ENCODE assay signal across 8 cellular contexts in the genomic region with DNA sequence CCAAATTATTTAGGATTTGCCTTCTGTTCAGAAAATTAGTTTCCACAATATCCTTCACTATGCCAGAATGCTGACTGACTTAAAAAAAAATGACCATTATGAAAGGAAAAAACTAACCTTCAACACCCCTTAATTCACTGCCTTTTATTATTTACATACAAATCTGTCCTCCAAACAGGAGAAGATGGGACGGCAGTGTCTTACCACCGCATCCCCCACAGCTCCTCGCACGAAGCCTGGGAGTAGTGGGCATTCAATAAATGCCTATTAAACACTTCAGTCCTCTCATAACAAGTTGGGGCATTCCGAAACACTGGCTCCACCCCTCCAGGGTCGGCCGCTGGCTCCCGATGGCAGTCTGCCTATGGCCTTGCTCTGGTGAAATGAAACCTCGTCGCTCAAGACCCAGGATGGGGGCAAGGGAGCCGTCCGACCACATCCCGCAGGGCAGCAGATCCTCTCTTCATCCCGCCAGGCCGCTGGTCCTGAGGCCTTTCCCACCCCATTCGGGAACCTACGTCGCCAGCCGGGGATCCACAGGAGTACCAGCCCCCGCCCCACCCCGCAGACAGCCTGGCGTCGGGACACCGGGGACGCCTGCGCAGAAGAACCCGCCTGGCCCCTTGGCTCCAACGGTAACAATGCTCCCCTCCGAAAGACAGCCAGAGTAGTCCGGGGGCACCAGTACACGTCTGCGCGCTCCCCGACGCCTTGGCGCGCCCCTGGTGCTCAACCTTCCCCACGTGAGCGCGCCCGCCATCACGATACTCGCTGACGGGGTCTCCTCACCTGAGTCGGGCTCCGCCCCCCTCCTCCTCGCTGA. TPM values are rescaled to one million over a fixed set of nuclear protein-coding genes. Genes with fewer than 3 reads are reported as not detected.
DNase-seq lines count a peak whose midpoint lies in the region; ATAC-seq and TF ChIP-seq lines count a peak whose summit lies in the region.

No MANE protein-coding gene starts in this region.

- intact Hi-C loops in adrenal gland (cut with DNase I) (loop anchor here in 1 of 2 donors (5.0 kb wide), 1 partner anchor 37 kb away; no protein-coding TSS in a partner anchor), left cardiac atrium (cut with DNase I) (no loop called here)

- H3K4me3 ChIP-seq in HL-60 (replicated peaks; ENCODE audit: insufficient read depth, low read length) (peak overlapping the region; percentile 97), SJCRH30 (peak overlapping the region; percentile 88), adrenal gland (peak overlapping the region; percentile 21 to 96 (median 86))

- peak overlapping the region; percentile 92 for H3K27ac ChIP-seq in HL-60 (replicated peaks)
- H3K27ac ChIP-seq in SJCRH30: peak overlapping the region; percentile 84
- peak overlapping the region; percentile 93 to 100 (median 99) for H3K27ac ChIP-seq in adrenal gland

- TF ChIP-seq POLR2A in adrenal gland (IDR thresholded peaks at IDR 0.05): peak; percentile 16 to 71

- H3K27me3 ChIP-seq in HL-60 (ENCODE audit: insufficient read depth, poor library complexity, severe bottlenecking) (no peaks in the 10 kb centered on the region), SJCRH30 (no peaks in the 10 kb centered on the region), adrenal gland (no peaks in the 10 kb centered on the region)

- peak; percentile 11 for ATAC-seq in GM19468 (IDR thresholded peaks at IDR 0.05; ENCODE audit: extremely low read depth, unreplicated experiment)
- ATAC-seq in left cardiac atrium: peak; percentile 35 to 62

- H3K4me1 ChIP-seq in SJCRH30 (0 out of 2 replicates have a peak, but pooled peaks cover 10% of the 10 kb centered on the region), adrenal gland (replicated peaks in 1 of 2) (peaks cover 11 to 26% of the 10 kb centered on the region in 2 donors)

- DNase-seq in DMS79 (lab: John Stamatoyannopoulos, UW) (peak; percentile 80), HL-60 (ENCODE audit: low read depth in 1 of 2, low spot score in 1 of 2) (peak; percentile 22 to 58), SJCRH30 (peak; percentile 82 to 84), adrenal gland (peak; percentile 76 to 90 (median 84)), left cardiac atrium (peak; percentile 86), pulmonary artery endothelial cell (ENCODE audit: low read depth, low spot score) (peak; percentile 24), cerebellum (ENCODE audit: low spot score) (no peak)

- H3K36me3 ChIP-seq in SJCRH30 (no peaks in the 10 kb centered on the region), adrenal gland (replicated peaks in 1 of 2) (no peaks in the 10 kb centered on the region)

- TF ChIP-seq CTCF in HL-60 (IDR thresholded peaks at IDR 0.05; ENCODE audit: insufficient read depth, low read length) (no peak), adrenal gland (IDR thresholded peaks at IDR 0.05) (peak in 1 of 6 experiments; percentile 14)

- H3K9me3 ChIP-seq in SJCRH30 (replicated peaks) (no peaks in the 10 kb centered on the region), adrenal gland (replicated peaks in 1 of 3) (no peaks in the 10 kb centered on the region)

- WGBS in adrenal gland, 4 donors: 0 to 1% (median 0%) methylated on average over 25 to 47 of the region's 47 CpGs

RNA-seq across cellular contexts. Expression of a gene that starts 0.6 kb away (rescaled TPM):
- total RNA-seq in SJCRH30 (2014; rRNA removed; shearing (Covaris generic)): 25.5 and 26.1 TPM in 2 replicates
- 10 to 100 TPM in 6 of 8 donors, 1 to 10 TPM in 2; 6.2 to 13.3 (median 10.6) TPM for total RNA-seq in adrenal gland
- 10 to 100 TPM in 1 of 3 donors, 1 to 10 TPM in 2; 2.3 to 11.9 (median 2.7) TPM for polyA plus RNA-seq in adrenal gland
- total RNA-seq in left cardiac atrium: 1 to 10 TPM; 5.4 to 7.8 TPM
- total RNA-seq in pulmonary artery endothelial cell: 7.5 and 11.5 TPM in 2 replicates
- 21.4 TPM for total RNA-seq in cerebellum

RNA-seq across cellular contexts. Expression of a gene that starts 21.1 kb away (rescaled TPM):
- 40.6 and 41.9 TPM in 2 replicates for total RNA-seq in SJCRH30 (2014; rRNA removed; shearing (Covaris generic))
- 100 to 1,000 TPM in 1 of 8 donors, 10 to 100 TPM in 7; 17.1 to 113 (median 20.9) TPM for total RNA-seq in adrenal gland
- 10 to 100 TPM; 12.6 to 47.4 (median 13.0) TPM for polyA plus RNA-seq in adrenal gland
- total RNA-seq in left cardiac atrium: 10 to 100 TPM; 12.5 to 17.2 TPM
- 32.0 and 37.7 TPM in 2 replicates for total RNA-seq in pulmonary artery endothelial cell
- 22.1 TPM for total RNA-seq in cerebellum

RNA-seq across cellular contexts. Expression of a gene that starts 42.1 kb away (rescaled TPM):
- total RNA-seq in SJCRH30 (2014; rRNA removed; shearing (Covaris generic)): 71.3 and 71.9 TPM in 2 replicates
- total RNA-seq in adrenal gland (100 to 1,000 TPM; 140 to 308 (median 230) TPM), left cardiac atrium (100 to 1,000 TPM in 1 of 2 donors, 10 to 100 TPM in 1; 86.6 to 109 TPM), pulmonary artery endothelial cell (133 and 135 TPM in 2 replicates), cerebellum (50.3 TPM)
- polyA plus RNA-seq in adrenal gland: 100 to 1,000 TPM in 2 of 3 donors, 10 to 100 TPM in 1; 83.3 to 324 (median 133) TPM
